ENCODE assay signal across 8 cellular contexts in genomic region chr2:237512774-237513466, GRCh38. TPM values are rescaled to one million over a fixed set of nuclear protein-coding genes. Genes with fewer than 3 reads are reported as not detected.
DNase-seq lines count a peak whose midpoint lies in the region; ATAC-seq, FAIRE-seq and TF ChIP-seq lines count a peak whose summit lies in the region.

No MANE protein-coding gene starts in this region.

- ATAC-seq in GM21825 (IDR thresholded peaks at IDR 0.05; ENCODE audit: unreplicated experiment) = peak; percentile 60
- ATAC-seq in GM21576 (IDR thresholded peaks at IDR 0.05; ENCODE audit: unreplicated experiment) = no peak

- H3K4me2 ChIP-seq in BLaER1 (peak overlapping the region; percentile 86), astrocyte (ENCODE audit: low read length) (no peak overlapping the region), hepatocyte (no peak overlapping the region)

- H3K27ac ChIP-seq in BLaER1 = peak overlapping the region; percentile 70
- peak overlapping the region; percentile 29 for H3K27ac ChIP-seq in astrocyte (ENCODE audit: low read depth, low read length)
- no peak overlapping the region for H3K27ac ChIP-seq in hepatocyte
- no peak overlapping the region for H3K27ac ChIP-seq in sigmoid colon

- H3K4me3 ChIP-seq in BLaER1 (no peak overlapping the region), astrocyte (ENCODE audit: insufficient read depth, low read depth, low read length) (no peak overlapping the region), hepatocyte (no peak overlapping the region), sigmoid colon (no peak overlapping the region)

- H3K27me3 ChIP-seq in BLaER1 (peaks cover 16% of the 10 kb centered on the region), astrocyte (ENCODE audit: insufficient read depth, low read length) (no peaks in the 10 kb centered on the region), hepatocyte (no peaks in the 10 kb centered on the region), sigmoid colon (no peaks in the 10 kb centered on the region)

- H3K36me3 ChIP-seq in BLaER1 (no peaks in the 10 kb centered on the region), astrocyte (ENCODE audit: insufficient read depth, low read length) (peaks cover 43% of the 10 kb centered on the region), hepatocyte (replicated peaks; ENCODE audit: insufficient read depth, low read depth) (no peaks in the 10 kb centered on the region), sigmoid colon (no peaks in the 10 kb centered on the region)

- no peak overlapping the region for H3K4me3 Mint-ChIP-seq in astrocyte (ENCODE audit: unreplicated experiment)

- H3K4me1 Mint-ChIP-seq in astrocyte (ENCODE audit: low read depth, unreplicated experiment) = peaks cover 15% of the 10 kb centered on the region

- H4K20me1 ChIP-seq in BLaER1 (no peaks in the 10 kb centered on the region), astrocyte (ENCODE audit: insufficient read depth, low read length) (peaks cover 31% of the 10 kb centered on the region), hepatocyte (ENCODE audit: insufficient read depth, poor library complexity, severe bottlenecking) (no peaks in the 10 kb centered on the region)

- TF ChIP-seq POLR2A in sigmoid colon (IDR thresholded peaks at IDR 0.05) = no peak

- no peak overlapping the region for H3K9ac ChIP-seq in BLaER1
- H3K9ac ChIP-seq in astrocyte (ENCODE audit: low read length) = peak overlapping the region; percentile 38

- TF ChIP-seq EP300 in sigmoid colon (IDR thresholded peaks at IDR 0.05) = no peak

- peaks cover 11% of the 10 kb centered on the region for H3K36me3 Mint-ChIP-seq in astrocyte (ENCODE audit: low read depth, unreplicated experiment)

- FAIRE-seq in astrocyte (lab: Jason Lieb, UNC) = no peak

- H3K4me1 ChIP-seq in BLaER1 = peaks cover 48% of the 10 kb centered on the region
- no peaks in the 10 kb centered on the region for H3K4me1 ChIP-seq in astrocyte (ENCODE audit: insufficient read depth, low read length)
- H3K4me1 ChIP-seq in hepatocyte (ENCODE audit: insufficient read depth) = no peaks in the 10 kb centered on the region
- peaks cover 0 to 17% (median 12%) of the 10 kb centered on the region in 4 donors for H3K4me1 ChIP-seq in sigmoid colon

- peaks cover 3% of the 10 kb centered on the region for H3K27me3 Mint-ChIP-seq in astrocyte (ENCODE audit: low read depth, unreplicated experiment)

- H3K79me2 ChIP-seq in astrocyte (ENCODE audit: insufficient read depth, low read length) = peaks cover 75% of the 10 kb centered on the region
- H3K79me2 ChIP-seq in hepatocyte = no peaks in the 10 kb centered on the region

- H2AFZ ChIP-seq in astrocyte (ENCODE audit: low read depth, low read length) = no peak overlapping the region
- H2AFZ ChIP-seq in hepatocyte = no peak overlapping the region

- WGBS in hepatocyte (ENCODE audit: low lambda C conversion rate, missing lambda C conversion rate) = 59% methylated on average over 14 of the region's 14 CpGs
- WGBS in sigmoid colon, 2 donors = 25 to 42% methylated on average over 14 of the region's 14 CpGs

- H3K9me3 ChIP-seq in BLaER1 = no peaks in the 10 kb centered on the region
- H3K9me3 ChIP-seq in astrocyte (ENCODE audit: insufficient read depth, low read depth, low read length) = no peaks in the 10 kb centered on the region
- H3K9me3 ChIP-seq in hepatocyte (ENCODE audit: low read depth) = no peaks in the 10 kb centered on the region
- no peaks in the 10 kb centered on the region for H3K9me3 ChIP-seq in sigmoid colon

- DNase-seq in NCI-H2029 treated with DMSO at 0.1 percent for 48 hours (lab: John Stamatoyannopoulos, UW) (peak; percentile 72), T-helper 9 cell (peak; percentile 70), astrocyte (ENCODE audit: low read depth) (peak; percentile 60), hepatocyte (ENCODE audit: low spot score) (peak; percentile 93), sigmoid colon (peak; percentile 92)

- intact Hi-C loops in sigmoid colon (cut with DNase I) = loop anchor here (1.0 to 2.0 kb wide), 3 partner anchors 48 to 232 kb away; no protein-coding TSS in a partner anchor

- no peak overlapping the region for H3K27ac Mint-ChIP-seq in astrocyte (ENCODE audit: unreplicated experiment)

- peak; percentile 92 for TF ChIP-seq CTCF in astrocyte (IDR thresholded peaks at IDR 0.05; ENCODE audit: insufficient read depth, low read depth, low read length)
- TF ChIP-seq CTCF in hepatocyte (IDR thresholded peaks at IDR 0.05; ENCODE audit: poor library complexity) = peak; percentile 96
- peak; percentile 88 to 89 (median 89) for TF ChIP-seq CTCF in sigmoid colon (IDR thresholded peaks at IDR 0.05)

- peaks cover under 1% of the 10 kb centered on the region for H3K9me3 Mint-ChIP-seq in astrocyte (ENCODE audit: unreplicated experiment)

- H3K9me2 ChIP-seq in hepatocyte (replicated peaks; ENCODE audit: insufficient read depth) = no peaks in the 10 kb centered on the region

RNA-seq across cellular contexts. Expression of gene MLPH, which starts 25.9 kb away (rescaled TPM):
- 14.2 and 16.2 TPM in 2 replicates for total RNA-seq in astrocyte
- 10.0 and 12.3 TPM in 2 replicates for total RNA-seq in hepatocyte
- 5.6 and 6.7 TPM in 2 replicates for polyA plus RNA-seq in hepatocyte
- total RNA-seq in sigmoid colon = 10 to 100 TPM in 1 of 4 donors, 1 to 10 TPM in 3; 1.8 to 21.9 (median 4.6) TPM
- 10 to 100 TPM; 45.0 to 79.3 (median 56.2) TPM for polyA plus RNA-seq in sigmoid colon

RNA-seq across cellular contexts. Expression of gene PRLH, which starts 53.5 kb away (rescaled TPM):
- total RNA-seq in astrocyte (not detected in 2 replicates), hepatocyte (not detected in 2 replicates), sigmoid colon (not detected)
- polyA plus RNA-seq in hepatocyte (not detected in 2 replicates), sigmoid colon (not detected)

Comparison
In these comparisons a context has a peak if more than half of its experiments do, and no peak if none do; other contexts are left out.
1. H3K27ac ChIP-seq: peak in BLaER1 (single experiment) and astrocyte (single experiment); none in hepatocyte (single experiment) and sigmoid colon (0 of 4).
2. Peak in every context shown above with its lines, with median percentiles within 50 percentile points of each other: DNase-seq and CTCF ChIP-seq.